24 cellular contexts compared by ENCODE assay signal in genomic region chr1:18970358-18970757, GRCh38.
"Had no signal": no experiment of that assay in that cellular context is flagged by ENCODE, and none has a peak within 500 bp of the region (broad histone marks: within the 10 kb centered on the region; RNA-seq: fewer than 3 reads in every experiment).

No MANE protein-coding gene starts in this region.

- DNase-seq: activated CD4-positive, alpha-beta memory T cell treated with anti-CD3 and anti-CD28 coated beads for 36 hours; activated CD4-positive, alpha-beta T cell treated with anti-CD3 and anti-CD28 coated beads for 36 hours; activated CD4-positive, alpha-beta T cell treated with anti-CD3 and anti-CD28 coated beads, Interleukin-2, amount 10 ng/mL, durations not matched to agents 24 days and 14 days; activated CD4-positive, CD25-positive, alpha-beta regulatory T cell; activated CD4-positive, CD25-positive, alpha-beta regulatory T cell treated with anti-CD3 and anti-CD28 coated beads, Interleukin-2, amount 50 U/mL, for 72 hours; activated CD8-positive, alpha-beta memory T cell treated with anti-CD3 and anti-CD28 coated beads, Interleukin-2, amount 10 ng/mL, durations not matched to agents 7 days and 5 days; activated CD8-positive, alpha-beta memory T cell treated with anti-CD3 and anti-CD28 coated beads, Interleukin-2, amount 50 U/mL, for 4 hours; activated CD8-positive, alpha-beta T cell treated with anti-CD3 and anti-CD28 coated beads, Interleukin-2, amount 10 ng/mL, durations not matched to agents 7 days and 5 days; activated gamma-delta T cell treated with Interleukin-2 at 50 U/mL for 16 hours; activated naive CD4-positive, alpha-beta T cell treated with anti-CD3 and anti-CD28 coated beads, Interleukin-2, amount 50 U/mL, for 16 hours; activated naive CD4-positive, alpha-beta T cell treated with Interleukin-2 at 50 U/mL for 16 hours; activated T-cell treated with anti-CD3 and anti-CD28 coated beads, Interleukin-2, amount 50 U/mL, for 1 hour; activated T-cell treated with anti-CD3 and anti-CD28 coated beads, Interleukin-2, amount 50 U/mL, for 48 hours; amniotic stem cell; anterior cingulate cortex; brain microvascular endothelial cell; dorsolateral prefrontal cortex; effector memory CD4-positive, alpha-beta T cell; endodermal cell; T-helper 2 cell had no signal

- ATAC-seq: activated CD4-positive, alpha-beta T cell treated with anti-CD3 and anti-CD28 coated beads for 36 hours; activated CD8-positive, alpha-beta memory T cell treated with anti-CD3 and anti-CD28 coated beads, Interleukin-2, amount 10 ng/mL, durations not matched to agents 7 days and 5 days; activated CD8-positive, alpha-beta T cell treated with anti-CD3 and anti-CD28 coated beads, Interleukin-2, amount 10 ng/mL, durations not matched to agents 7 days and 5 days had no signal

- H3K4me3 ChIP-seq: coronary artery, dorsolateral prefrontal cortex had no signal

- FAIRE-seq: astrocyte, bronchial epithelial cell, frontal cortex had no signal

- H3K27ac ChIP-seq: brain microvascular endothelial cell, coronary artery, dorsolateral prefrontal cortex had no signal

- H3K36me3 ChIP-seq: brain microvascular endothelial cell had no signal

- H3K27me3 ChIP-seq: brain microvascular endothelial cell, dorsolateral prefrontal cortex had no signal
